ENCODE assay signal across 1 cellular context in the genomic region with DNA sequence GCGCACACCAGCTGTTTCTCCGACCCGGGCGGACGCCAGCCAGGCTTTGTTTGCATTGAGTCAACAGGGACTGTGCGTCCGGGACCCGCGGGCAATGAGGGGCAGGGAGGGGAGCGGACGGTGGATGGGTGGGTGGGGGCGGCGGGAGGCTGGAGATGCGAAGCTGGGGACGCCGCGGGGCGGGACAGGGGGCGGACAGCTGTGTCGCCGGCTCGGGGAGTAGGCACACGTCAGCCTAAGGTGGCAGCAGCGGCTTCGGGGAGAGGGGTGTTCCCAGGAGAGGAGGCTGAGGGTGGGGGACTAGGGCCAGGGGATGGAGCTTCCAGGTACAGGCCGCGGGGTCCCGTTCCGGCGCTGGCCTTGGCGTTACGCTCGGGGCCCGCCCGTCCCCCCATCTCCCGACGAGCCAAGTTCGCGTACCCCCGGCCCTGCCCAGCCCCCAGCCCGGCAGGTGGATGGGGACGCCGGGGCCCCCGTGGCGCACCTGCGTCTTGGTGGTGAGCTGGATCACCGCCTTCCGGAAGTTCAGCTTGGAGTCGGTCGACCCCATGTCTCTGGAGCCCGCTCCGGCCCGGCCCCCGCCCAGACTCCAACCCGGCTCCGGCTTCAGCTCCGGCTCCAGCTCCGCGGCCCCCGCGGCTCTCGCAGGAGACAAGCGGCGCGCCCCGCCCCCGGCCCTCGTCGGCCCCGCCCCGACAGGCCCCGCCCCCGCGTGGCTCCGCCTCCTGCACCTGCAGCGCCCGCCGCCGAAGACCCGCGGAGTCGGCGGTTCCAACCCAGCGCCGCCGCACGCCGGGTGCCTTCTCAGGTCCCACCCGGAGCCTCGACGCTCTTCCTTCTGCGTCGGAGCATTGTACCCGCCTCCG.
A peak's percentile ranks its signal among the peaks of the same experiment; 100 is the strongest.
TF ChIP-seq lines count a peak whose summit lies in the region.

HID1 (minus strand) TSS at position 653 of the 866 bp plus-strand sequence; CDS start at position 550, 103 bp downstream.

TF ChIP-seq in HepG2, 621 proteins besides CTCF, POLR2A, EP300 and RAD21 (continued from another document and continues in another):
- TF ChIP-seq, protein P1, sequence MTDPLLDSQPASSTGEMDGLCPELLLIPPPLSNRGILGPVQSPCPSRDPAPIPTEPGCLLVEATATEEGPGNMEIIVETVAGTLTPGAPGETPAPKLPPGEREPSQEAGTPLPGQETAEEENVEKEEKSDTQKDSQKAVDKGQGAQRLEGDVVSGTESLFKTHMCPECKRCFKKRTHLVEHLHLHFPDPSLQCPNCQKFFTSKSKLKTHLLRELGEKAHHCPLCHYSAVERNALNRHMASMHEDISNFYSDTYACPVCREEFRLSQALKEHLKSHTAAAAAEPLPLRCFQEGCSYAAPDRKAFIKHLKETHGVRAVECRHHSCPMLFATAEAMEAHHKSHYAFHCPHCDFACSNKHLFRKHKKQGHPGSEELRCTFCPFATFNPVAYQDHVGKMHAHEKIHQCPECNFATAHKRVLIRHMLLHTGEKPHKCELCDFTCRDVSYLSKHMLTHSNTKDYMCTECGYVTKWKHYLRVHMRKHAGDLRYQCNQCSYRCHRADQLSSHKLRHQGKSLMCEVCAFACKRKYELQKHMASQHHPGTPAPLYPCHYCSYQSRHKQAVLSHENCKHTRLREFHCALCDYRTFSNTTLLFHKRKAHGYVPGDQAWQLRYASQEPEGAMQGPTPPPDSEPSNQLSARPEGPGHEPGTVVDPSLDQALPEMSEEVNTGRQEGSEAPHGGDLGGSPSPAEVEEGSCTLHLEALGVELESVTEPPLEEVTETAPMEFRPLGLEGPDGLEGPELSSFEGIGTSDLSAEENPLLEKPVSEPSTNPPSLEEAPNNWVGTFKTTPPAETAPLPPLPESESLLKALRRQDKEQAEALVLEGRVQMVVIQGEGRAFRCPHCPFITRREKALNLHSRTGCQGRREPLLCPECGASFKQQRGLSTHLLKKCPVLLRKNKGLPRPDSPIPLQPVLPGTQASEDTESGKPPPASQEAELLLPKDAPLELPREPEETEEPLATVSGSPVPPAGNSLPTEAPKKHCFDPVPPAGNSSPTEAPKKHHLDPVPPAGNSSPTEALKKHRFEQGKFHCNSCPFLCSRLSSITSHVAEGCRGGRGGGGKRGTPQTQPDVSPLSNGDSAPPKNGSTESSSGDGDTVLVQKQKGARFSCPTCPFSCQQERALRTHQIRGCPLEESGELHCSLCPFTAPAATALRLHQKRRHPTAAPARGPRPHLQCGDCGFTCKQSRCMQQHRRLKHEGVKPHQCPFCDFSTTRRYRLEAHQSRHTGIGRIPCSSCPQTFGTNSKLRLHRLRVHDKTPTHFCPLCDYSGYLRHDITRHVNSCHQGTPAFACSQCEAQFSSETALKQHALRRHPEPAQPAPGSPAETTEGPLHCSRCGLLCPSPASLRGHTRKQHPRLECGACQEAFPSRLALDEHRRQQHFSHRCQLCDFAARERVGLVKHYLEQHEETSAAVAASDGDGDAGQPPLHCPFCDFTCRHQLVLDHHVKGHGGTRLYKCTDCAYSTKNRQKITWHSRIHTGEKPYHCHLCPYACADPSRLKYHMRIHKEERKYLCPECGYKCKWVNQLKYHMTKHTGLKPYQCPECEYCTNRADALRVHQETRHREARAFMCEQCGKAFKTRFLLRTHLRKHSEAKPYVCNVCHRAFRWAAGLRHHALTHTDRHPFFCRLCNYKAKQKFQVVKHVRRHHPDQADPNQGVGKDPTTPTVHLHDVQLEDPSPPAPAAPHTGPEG (CRISPR knock-in tag; IDR thresholded peaks at IDR 0.05), result 0 out of 2 replicates have a peak, but pooled peaks have one; percentile 50
- no peak for TF ChIP-seq ZMAT5 (CRISPR knock-in tag; IDR thresholded peaks at IDR 0.05; ENCODE audit: borderline replicate concordance, low read depth)
- TF ChIP-seq, protein P2, sequence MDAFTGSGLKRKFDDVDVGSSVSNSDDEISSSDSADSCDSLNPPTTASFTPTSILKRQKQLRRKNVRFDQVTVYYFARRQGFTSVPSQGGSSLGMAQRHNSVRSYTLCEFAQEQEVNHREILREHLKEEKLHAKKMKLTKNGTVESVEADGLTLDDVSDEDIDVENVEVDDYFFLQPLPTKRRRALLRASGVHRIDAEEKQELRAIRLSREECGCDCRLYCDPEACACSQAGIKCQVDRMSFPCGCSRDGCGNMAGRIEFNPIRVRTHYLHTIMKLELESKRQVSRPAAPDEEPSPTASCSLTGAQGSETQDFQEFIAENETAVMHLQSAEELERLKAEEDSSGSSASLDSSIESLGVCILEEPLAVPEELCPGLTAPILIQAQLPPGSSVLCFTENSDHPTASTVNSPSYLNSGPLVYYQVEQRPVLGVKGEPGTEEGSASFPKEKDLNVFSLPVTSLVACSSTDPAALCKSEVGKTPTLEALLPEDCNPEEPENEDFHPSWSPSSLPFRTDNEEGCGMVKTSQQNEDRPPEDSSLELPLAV (CRISPR knock-in tag; conservative IDR thresholded peaks at IDR 0.05; ENCODE audit: low read depth), result no peak
- TF ChIP-seq REPIN1 (CRISPR knock-in tag; IDR thresholded peaks at IDR 0.05; ENCODE audit: borderline replicate concordance, low read depth), result no peak
- TF ChIP-seq ZNF12 (CRISPR knock-in tag; IDR thresholded peaks at IDR 0.05), result no peak
- TF ChIP-seq ZKSCAN1 (IDR thresholded peaks at IDR 0.05; ENCODE audit: low read length), result no peak
- 0 out of 2 replicates have a peak, but pooled peaks have one; percentile 18 for TF ChIP-seq MEIS2 (CRISPR knock-in tag; IDR thresholded peaks at IDR 0.05)
- 0 out of 2 replicates have a peak, but pooled peaks have one; percentile 67 for TF ChIP-seq ZNF232 (CRISPR knock-in tag; IDR thresholded peaks at IDR 0.05; ENCODE audit: borderline replicate concordance)
- TF ChIP-seq ZNF282 (IDR thresholded peaks at IDR 0.05; ENCODE audit: partially characterized antibody), result no peak
- TF ChIP-seq ETV6 (CRISPR knock-in tag; conservative IDR thresholded peaks at IDR 0.05), result no peak
- TF ChIP-seq GABPA (IDR thresholded peaks at IDR 0.05; ENCODE audit: low read depth, low read length), result no peak
- TF ChIP-seq GABPA (CRISPR knock-in tag; IDR thresholded peaks at IDR 0.05; ENCODE audit: low read depth), result no peak
- no peak for TF ChIP-seq ZFP36 (IDR thresholded peaks at IDR 0.05; ENCODE audit: borderline replicate concordance, low read depth, low read length, partially characterized antibody)
- peak; percentile 88; the same call in 1 of the 2 replicates for TF ChIP-seq ZNF800 (CRISPR knock-in tag; IDR thresholded peaks at IDR 0.05)
- TF ChIP-seq NCOA5 (CRISPR knock-in tag; IDR thresholded peaks at IDR 0.05), result no peak
- TF ChIP-seq ELF1 (CRISPR knock-in tag; IDR thresholded peaks at IDR 0.05), result no peak
- no peak for TF ChIP-seq ZSCAN9 (CRISPR knock-in tag; IDR thresholded peaks at IDR 0.05; ENCODE audit: borderline replicate concordance)
- TF ChIP-seq HNF4A (CRISPR knock-in tag; IDR thresholded peaks at IDR 0.05), result no peak
- no peak for TF ChIP-seq ZNF550 (CRISPR knock-in tag; IDR thresholded peaks at IDR 0.05; ENCODE audit: borderline replicate concordance)
- no peak for TF ChIP-seq ZNF569 (CRISPR knock-in tag; IDR thresholded peaks at IDR 0.05; ENCODE audit: borderline replicate concordance)
- TF ChIP-seq GPN1 (CRISPR knock-in tag; IDR thresholded peaks at IDR 0.05; ENCODE audit: borderline replicate concordance), result no peak
- no peak for TF ChIP-seq ZFP62 (CRISPR knock-in tag; IDR thresholded peaks at IDR 0.05)
- no peak for TF ChIP-seq KLF6 (CRISPR knock-in tag; IDR thresholded peaks at IDR 0.05)
- TF ChIP-seq KAT8 (CRISPR knock-in tag; IDR thresholded peaks at IDR 0.05), result peak; percentile 43; the same call in 1 of the 2 replicates
- TF ChIP-seq NFKBIZ (CRISPR knock-in tag; IDR thresholded peaks at IDR 0.05), result 0 out of 2 replicates have a peak, but pooled peaks have one; percentile 22
- no peak for TF ChIP-seq KAT2B (IDR thresholded peaks at IDR 0.05; ENCODE audit: borderline replicate concordance, low read depth, low read length)
- TF ChIP-seq ZNF17 (CRISPR knock-in tag; IDR thresholded peaks at IDR 0.05), result no peak
- TF ChIP-seq NFKB2 (CRISPR knock-in tag; IDR thresholded peaks at IDR 0.05; ENCODE audit: borderline replicate concordance), result no peak
- TF ChIP-seq CREM (IDR thresholded peaks at IDR 0.05), result no peak
- TF ChIP-seq CREM (CRISPR knock-in tag; IDR thresholded peaks at IDR 0.05), result no peak
- peak; percentile 77 for TF ChIP-seq ETV5 (CRISPR knock-in tag; IDR thresholded peaks at IDR 0.05; ENCODE audit: borderline replicate concordance)
- TF ChIP-seq ZNF614 (CRISPR knock-in tag; IDR thresholded peaks at IDR 0.05; ENCODE audit: borderline replicate concordance), result no peak
- TF ChIP-seq IKZF4 (CRISPR knock-in tag; IDR thresholded peaks at IDR 0.05; ENCODE audit: borderline replicate concordance, low read depth, not compliant biosample characterization), result peak; percentile 27
- TF ChIP-seq ZNF326 (CRISPR knock-in tag; IDR thresholded peaks at IDR 0.05; ENCODE audit: borderline replicate concordance), result no peak
- TF ChIP-seq ZFP41 (CRISPR knock-in tag; IDR thresholded peaks at IDR 0.05; ENCODE audit: borderline replicate concordance), result no peak
- TF ChIP-seq, protein P3, sequence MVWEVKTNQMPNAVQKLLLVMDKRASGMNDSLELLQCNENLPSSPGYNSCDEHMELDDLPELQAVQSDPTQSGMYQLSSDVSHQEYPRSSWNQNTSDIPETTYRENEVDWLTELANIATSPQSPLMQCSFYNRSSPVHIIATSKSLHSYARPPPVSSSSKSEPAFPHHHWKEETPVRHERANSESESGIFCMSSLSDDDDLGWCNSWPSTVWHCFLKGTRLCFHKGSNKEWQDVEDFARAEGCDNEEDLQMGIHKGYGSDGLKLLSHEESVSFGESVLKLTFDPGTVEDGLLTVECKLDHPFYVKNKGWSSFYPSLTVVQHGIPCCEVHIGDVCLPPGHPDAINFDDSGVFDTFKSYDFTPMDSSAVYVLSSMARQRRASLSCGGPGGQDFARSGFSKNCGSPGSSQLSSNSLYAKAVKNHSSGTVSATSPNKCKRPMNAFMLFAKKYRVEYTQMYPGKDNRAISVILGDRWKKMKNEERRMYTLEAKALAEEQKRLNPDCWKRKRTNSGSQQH (CRISPR knock-in tag; IDR thresholded peaks at IDR 0.05; ENCODE audit: low read depth), result no peak
- TF ChIP-seq PAXIP1 (CRISPR knock-in tag; conservative IDR thresholded peaks at IDR 0.05), result peak; percentile 47; the same call in 1 of the 2 replicates
- TF ChIP-seq RFX3 (CRISPR knock-in tag; IDR thresholded peaks at IDR 0.05), result no peak
- no peak for TF ChIP-seq U2AF1 (optimal IDR thresholded peaks at IDR 0.05; ENCODE audit: low read depth, low read length)
- peak; percentile 66 for TF ChIP-seq ZNF414 (CRISPR knock-in tag; IDR thresholded peaks at IDR 0.05)
- TF ChIP-seq POGZ (CRISPR knock-in tag; IDR thresholded peaks at IDR 0.05), result 0 out of 2 replicates have a peak, but pooled peaks have one; percentile 45
- TF ChIP-seq BRF2 (CRISPR knock-in tag; IDR thresholded peaks at IDR 0.05), result no peak
- no peak for TF ChIP-seq ELF4 (CRISPR knock-in tag; IDR thresholded peaks at IDR 0.05; ENCODE audit: borderline replicate concordance)
